In the genomic region with DNA sequence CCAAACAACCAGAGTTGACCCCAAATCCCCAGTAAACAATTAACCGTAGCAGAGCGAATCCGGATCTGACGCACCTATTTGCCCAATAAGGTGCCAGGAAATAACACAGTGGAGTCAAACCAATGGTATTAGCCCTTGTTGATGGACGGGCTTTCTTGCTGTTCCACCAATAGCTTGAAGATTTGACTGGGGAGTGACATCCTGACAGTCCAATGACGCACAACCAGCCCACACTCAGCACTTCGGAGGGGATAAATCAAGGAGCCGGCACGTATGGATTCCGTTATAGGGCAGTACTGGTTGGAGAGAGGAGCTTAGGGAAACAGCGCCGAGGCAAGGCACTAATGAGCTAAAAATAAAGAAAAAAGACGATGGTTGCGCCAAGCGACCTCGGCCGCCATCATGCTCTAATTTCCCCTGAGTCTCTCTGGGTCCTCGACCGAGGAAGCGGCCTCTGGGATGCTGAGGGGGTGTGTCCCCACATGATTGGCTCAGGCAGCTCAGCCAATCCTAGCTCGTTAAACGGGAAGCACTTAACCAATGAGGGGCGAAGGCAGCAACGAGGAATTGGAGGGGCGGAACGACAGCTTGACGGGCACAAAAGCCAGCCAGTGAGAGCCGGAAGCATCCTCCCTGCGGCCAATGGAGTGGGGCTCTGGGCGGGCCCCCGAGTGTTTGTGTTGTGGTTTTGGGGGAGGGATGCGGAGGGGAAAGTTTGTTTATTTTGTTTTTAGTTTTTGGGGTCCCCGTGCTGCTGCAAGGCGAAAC, we compare ENCODE assay signal across 8 cellular contexts. TPM values are rescaled to one million over a fixed set of nuclear protein-coding genes. Genes with fewer than 3 reads are reported as not detected.
DNase-seq lines count a peak whose midpoint lies in the region; ATAC-seq, FAIRE-seq and TF ChIP-seq lines count a peak whose summit lies in the region.

No MANE protein-coding gene starts in this region.

- H3K27me3 ChIP-seq in bronchial epithelial cell (ENCODE audit: control insufficient read depth, insufficient read depth, low read length) (no peaks in the 10 kb centered on the region), iPS-20b (ENCODE audit: insufficient read depth, low read length) (peaks cover 38% of the 10 kb centered on the region), skeletal muscle tissue (ENCODE audit: control insufficient read depth in 3 of 3, insufficient read depth in 3 of 3, low read length in 3 of 3) (no peaks in the 10 kb centered on the region)

- TF ChIP-seq CTCF in WI38 (IDR thresholded peaks at IDR 0.05; ENCODE audit: low read depth, low read length) = no peak
- no peak for TF ChIP-seq CTCF in bronchial epithelial cell (IDR thresholded peaks at IDR 0.05; ENCODE audit: insufficient read depth, low read length, severe bottlenecking)

- H3K27ac ChIP-seq in iPS-20b (ENCODE audit: low read length) (peak overlapping the region; percentile 44), skeletal muscle tissue (ENCODE audit: low read depth, low read length) (peak overlapping the region; percentile 94)

- DNase-seq in AG08395 (ENCODE audit: low spot score) = peak; percentile 100
- DNase-seq in NCI-H2227 (lab: John Stamatoyannopoulos, UW; ENCODE audit: unreplicated experiment) = peak; percentile 97
- DNase-seq in bronchial epithelial cell (ENCODE audit: low read depth) = peak; percentile 97

- no peaks in the 10 kb centered on the region for H3K9me3 ChIP-seq in iPS-20b (ENCODE audit: insufficient read depth, low read depth, low read length)
- no peaks in the 10 kb centered on the region for H3K9me3 ChIP-seq in skeletal muscle tissue (ENCODE audit: control insufficient read depth in 3 of 3, low read length in 3 of 3)

- H3K36me3 ChIP-seq in bronchial epithelial cell (ENCODE audit: control insufficient read depth, insufficient read depth, low read length) (no peaks in the 10 kb centered on the region), iPS-20b (ENCODE audit: insufficient read depth, low read depth, low read length) (no peaks in the 10 kb centered on the region), skeletal muscle tissue (ENCODE audit: control insufficient read depth in 3 of 3, insufficient read depth in 3 of 3, low read length in 3 of 3) (no peaks in the 10 kb centered on the region)

- peaks cover 9% of the 10 kb centered on the region; the same call in 1 of the 2 replicates for H3K4me1 ChIP-seq in iPS-20b (ENCODE audit: insufficient read depth, low read length)
- peaks cover 38 to 50% (median 41%) of the 10 kb centered on the region in 3 donors for H3K4me1 ChIP-seq in skeletal muscle tissue (ENCODE audit: control insufficient read depth in 3 of 3, insufficient read depth in 3 of 3, low read length in 3 of 3)

- H3K9ac ChIP-seq in iPS-20b (ENCODE audit: low read depth, low read length) (peak overlapping the region; percentile 86; the same call in 1 of the 2 replicates), skeletal muscle tissue (ENCODE audit: low read depth in 1 of 3, low read length in 3 of 3) (peak overlapping the region; percentile 69 to 92 (median 86))

- H3K4me3 ChIP-seq in WI38 (ENCODE audit: low read depth, low read length) = peak overlapping the region; percentile 83
- peak overlapping the region; percentile 78 for H3K4me3 ChIP-seq in bronchial epithelial cell (ENCODE audit: low read depth, low read length)
- peak overlapping the region; percentile 80 for H3K4me3 ChIP-seq in iPS-20b (ENCODE audit: low read length)
- H3K4me3 ChIP-seq in skeletal muscle tissue (ENCODE audit: low read length in 3 of 3) = peak overlapping the region; percentile 66 to 98 (median 96)

- ATAC-seq in GM18909 (IDR thresholded peaks at IDR 0.05; ENCODE audit: poor library complexity, unreplicated experiment) (peak; percentile 83), HG03159 (IDR thresholded peaks at IDR 0.05; ENCODE audit: unreplicated experiment) (peak; percentile 77)

- FAIRE-seq in bronchial epithelial cell (lab: Jason Lieb, UNC) = peak; percentile 98

RNA-seq across cellular contexts. Expression of gene FAM83F, which starts 49.5 kb away (rescaled TPM):
- total RNA-seq in bronchial epithelial cell = 22.1 and 27.8 TPM in 2 replicates
- total RNA-seq in skeletal muscle tissue = under 0.01 TPM

Comparison
In these comparisons a context has a peak if more than half of its experiments do, and no peak if none do; other contexts are left out.
1. Peak in every context shown above with its lines: DNase-seq, ATAC-seq, H3K4me3 ChIP-seq and H3K27ac ChIP-seq.
2. RNA of gene FAM83F, which starts 49.5 kb away (total RNA-seq): 22.1 to 27.8 TPM in bronchial epithelial cell; under 0.01 TPM in skeletal muscle tissue (single experiment); every median in the first group is over 10 times any median in the second.